Comparison of ENCODE assay signal across 1 cellular context in the genomic region with DNA sequence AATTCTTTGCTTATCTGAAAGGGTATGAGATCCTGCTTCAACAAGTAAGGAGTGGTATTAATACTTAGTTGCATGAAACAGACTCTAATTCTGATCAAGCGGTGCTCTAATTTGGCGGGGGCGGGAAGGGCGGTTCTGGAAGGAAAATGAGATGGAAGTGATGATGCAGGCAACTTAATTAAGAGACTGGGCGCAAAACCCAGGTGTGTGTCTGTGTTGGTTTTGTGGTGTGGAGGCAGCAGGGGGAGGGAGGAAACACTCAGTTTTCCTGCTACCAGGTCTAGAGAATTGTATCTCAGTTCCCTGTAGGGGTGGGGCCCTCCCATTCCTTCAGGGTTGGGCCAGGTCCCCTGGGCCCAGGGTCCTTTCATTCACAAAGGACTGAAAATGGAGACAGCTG.
TF ChIP-seq lines count a peak whose summit lies in the region.

No MANE protein-coding gene starts in this region.

TF ChIP-seq in K562, 482 proteins besides CTCF, POLR2A, EP300 and RAD21 (continued from another document):
- TF ChIP-seq, protein P1, sequence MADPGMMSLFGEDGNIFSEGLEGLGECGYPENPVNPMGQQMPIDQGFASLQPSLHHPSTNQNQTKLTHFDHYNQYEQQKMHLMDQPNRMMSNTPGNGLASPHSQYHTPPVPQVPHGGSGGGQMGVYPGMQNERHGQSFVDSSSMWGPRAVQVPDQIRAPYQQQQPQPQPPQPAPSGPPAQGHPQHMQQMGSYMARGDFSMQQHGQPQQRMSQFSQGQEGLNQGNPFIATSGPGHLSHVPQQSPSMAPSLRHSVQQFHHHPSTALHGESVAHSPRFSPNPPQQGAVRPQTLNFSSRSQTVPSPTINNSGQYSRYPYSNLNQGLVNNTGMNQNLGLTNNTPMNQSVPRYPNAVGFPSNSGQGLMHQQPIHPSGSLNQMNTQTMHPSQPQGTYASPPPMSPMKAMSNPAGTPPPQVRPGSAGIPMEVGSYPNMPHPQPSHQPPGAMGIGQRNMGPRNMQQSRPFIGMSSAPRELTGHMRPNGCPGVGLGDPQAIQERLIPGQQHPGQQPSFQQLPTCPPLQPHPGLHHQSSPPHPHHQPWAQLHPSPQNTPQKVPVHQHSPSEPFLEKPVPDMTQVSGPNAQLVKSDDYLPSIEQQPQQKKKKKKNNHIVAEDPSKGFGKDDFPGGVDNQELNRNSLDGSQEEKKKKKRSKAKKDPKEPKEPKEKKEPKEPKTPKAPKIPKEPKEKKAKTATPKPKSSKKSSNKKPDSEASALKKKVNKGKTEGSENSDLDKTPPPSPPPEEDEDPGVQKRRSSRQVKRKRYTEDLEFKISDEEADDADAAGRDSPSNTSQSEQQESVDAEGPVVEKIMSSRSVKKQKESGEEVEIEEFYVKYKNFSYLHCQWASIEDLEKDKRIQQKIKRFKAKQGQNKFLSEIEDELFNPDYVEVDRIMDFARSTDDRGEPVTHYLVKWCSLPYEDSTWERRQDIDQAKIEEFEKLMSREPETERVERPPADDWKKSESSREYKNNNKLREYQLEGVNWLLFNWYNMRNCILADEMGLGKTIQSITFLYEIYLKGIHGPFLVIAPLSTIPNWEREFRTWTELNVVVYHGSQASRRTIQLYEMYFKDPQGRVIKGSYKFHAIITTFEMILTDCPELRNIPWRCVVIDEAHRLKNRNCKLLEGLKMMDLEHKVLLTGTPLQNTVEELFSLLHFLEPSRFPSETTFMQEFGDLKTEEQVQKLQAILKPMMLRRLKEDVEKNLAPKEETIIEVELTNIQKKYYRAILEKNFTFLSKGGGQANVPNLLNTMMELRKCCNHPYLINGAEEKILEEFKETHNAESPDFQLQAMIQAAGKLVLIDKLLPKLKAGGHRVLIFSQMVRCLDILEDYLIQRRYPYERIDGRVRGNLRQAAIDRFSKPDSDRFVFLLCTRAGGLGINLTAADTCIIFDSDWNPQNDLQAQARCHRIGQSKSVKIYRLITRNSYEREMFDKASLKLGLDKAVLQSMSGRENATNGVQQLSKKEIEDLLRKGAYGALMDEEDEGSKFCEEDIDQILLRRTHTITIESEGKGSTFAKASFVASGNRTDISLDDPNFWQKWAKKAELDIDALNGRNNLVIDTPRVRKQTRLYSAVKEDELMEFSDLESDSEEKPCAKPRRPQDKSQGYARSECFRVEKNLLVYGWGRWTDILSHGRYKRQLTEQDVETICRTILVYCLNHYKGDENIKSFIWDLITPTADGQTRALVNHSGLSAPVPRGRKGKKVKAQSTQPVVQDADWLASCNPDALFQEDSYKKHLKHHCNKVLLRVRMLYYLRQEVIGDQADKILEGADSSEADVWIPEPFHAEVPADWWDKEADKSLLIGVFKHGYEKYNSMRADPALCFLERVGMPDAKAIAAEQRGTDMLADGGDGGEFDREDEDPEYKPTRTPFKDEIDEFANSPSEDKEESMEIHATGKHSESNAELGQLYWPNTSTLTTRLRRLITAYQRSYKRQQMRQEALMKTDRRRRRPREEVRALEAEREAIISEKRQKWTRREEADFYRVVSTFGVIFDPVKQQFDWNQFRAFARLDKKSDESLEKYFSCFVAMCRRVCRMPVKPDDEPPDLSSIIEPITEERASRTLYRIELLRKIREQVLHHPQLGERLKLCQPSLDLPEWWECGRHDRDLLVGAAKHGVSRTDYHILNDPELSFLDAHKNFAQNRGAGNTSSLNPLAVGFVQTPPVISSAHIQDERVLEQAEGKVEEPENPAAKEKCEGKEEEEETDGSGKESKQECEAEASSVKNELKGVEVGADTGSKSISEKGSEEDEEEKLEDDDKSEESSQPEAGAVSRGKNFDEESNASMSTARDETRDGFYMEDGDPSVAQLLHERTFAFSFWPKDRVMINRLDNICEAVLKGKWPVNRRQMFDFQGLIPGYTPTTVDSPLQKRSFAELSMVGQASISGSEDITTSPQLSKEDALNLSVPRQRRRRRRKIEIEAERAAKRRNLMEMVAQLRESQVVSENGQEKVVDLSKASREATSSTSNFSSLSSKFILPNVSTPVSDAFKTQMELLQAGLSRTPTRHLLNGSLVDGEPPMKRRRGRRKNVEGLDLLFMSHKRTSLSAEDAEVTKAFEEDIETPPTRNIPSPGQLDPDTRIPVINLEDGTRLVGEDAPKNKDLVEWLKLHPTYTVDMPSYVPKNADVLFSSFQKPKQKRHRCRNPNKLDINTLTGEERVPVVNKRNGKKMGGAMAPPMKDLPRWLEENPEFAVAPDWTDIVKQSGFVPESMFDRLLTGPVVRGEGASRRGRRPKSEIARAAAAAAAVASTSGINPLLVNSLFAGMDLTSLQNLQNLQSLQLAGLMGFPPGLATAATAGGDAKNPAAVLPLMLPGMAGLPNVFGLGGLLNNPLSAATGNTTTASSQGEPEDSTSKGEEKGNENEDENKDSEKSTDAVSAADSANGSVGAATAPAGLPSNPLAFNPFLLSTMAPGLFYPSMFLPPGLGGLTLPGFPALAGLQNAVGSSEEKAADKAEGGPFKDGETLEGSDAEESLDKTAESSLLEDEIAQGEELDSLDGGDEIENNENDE (IDR thresholded peaks at IDR 0.05; ENCODE audit: low read depth, low read length), result no peak
- no peak for TF ChIP-seq NFIC (IDR thresholded peaks at IDR 0.05)
- no peak for TF ChIP-seq PREB (CRISPR knock-in tag; IDR thresholded peaks at IDR 0.05)
- no peak for TF ChIP-seq RBM14 (IDR thresholded peaks at IDR 0.05; ENCODE audit: borderline replicate concordance, insufficient read depth, low read depth, low read length)
- TF ChIP-seq KLF13 (tag; IDR thresholded peaks at IDR 0.05; ENCODE audit: borderline replicate concordance, low read depth), result no peak
- no peak for TF ChIP-seq NFATC3 (IDR thresholded peaks at IDR 0.05)
TF ChIP-seq in K562: peak in this region for 0.
